15 cellular contexts compared by ENCODE assay signal in the genomic region with DNA sequence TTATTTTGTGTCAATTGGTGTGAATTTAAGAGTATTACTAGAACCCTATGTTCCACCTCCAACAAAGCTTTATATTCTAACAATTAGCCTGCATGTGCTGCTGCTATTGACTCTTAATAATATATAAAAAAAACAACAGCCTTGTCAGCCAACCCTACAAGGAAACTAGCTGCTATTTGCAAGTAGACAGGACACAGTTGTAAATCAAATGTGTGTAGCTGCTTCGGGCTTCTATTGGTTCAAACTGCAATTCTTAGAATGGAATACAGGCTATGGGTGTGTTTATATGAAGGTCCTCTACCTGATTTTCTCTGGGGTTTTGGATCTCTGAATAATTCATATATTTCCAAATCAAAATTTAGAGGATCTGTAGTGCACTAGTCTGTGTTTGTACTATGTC.
DNase-seq lines count a peak whose midpoint lies in the region; ATAC-seq and TF ChIP-seq lines count a peak whose summit lies in the region.
"Had no signal": no experiment of that assay in that cellular context is flagged by ENCODE, and none has a peak within 500 bp of the region (broad histone marks: within the 10 kb centered on the region; RNA-seq: fewer than 3 reads in every experiment).

No MANE protein-coding gene starts in this region.

- H3K27me3 ChIP-seq in GM23248 (replicated peaks; ENCODE audit: insufficient read depth) (no peaks in the 10 kb centered on the region), colonic mucosa (no peaks in the 10 kb centered on the region)
- H3K27me3 ChIP-seq: BLaER1 treated with 17β-estradiol and CSF1 and Interleukin-3, amounts not matched to agents 10 nM and 100 nM had no signal

- no peaks in the 10 kb centered on the region for H3K36me3 Mint-ChIP-seq in central memory CD8-positive, alpha-beta T cell (ENCODE audit: insufficient read depth)

- H3K4me1 ChIP-seq in GM23248 (ENCODE audit: insufficient read depth) (peaks cover 15% of the 10 kb centered on the region), colonic mucosa (no peaks in the 10 kb centered on the region)
- H3K4me1 ChIP-seq: BLaER1 treated with 17β-estradiol and CSF1 and Interleukin-3, amounts not matched to agents 10 nM and 100 nM had no signal

- no peak overlapping the region for H3K4me3 ChIP-seq in GM23248
- no peak overlapping the region for H3K4me3 ChIP-seq in foreskin fibroblast (ENCODE audit: low read depth in 1 of 2, low read length in 2 of 2)
- H3K4me3 ChIP-seq in colonic mucosa = no peak overlapping the region
- H3K4me3 ChIP-seq: BLaER1 treated with 17β-estradiol and CSF1 and Interleukin-3, amounts not matched to agents 10 nM and 100 nM; HAP-1 had no signal

- peak overlapping the region; percentile 82; the same call in 1 of the 2 replicates for H2AFZ ChIP-seq in GM23248

- no peak for ATAC-seq in central memory CD8-positive, alpha-beta T cell (replicated peaks; ENCODE audit: extremely low read depth, poor library complexity, severe bottlenecking)

- no peaks in the 10 kb centered on the region for H3K9me3 ChIP-seq in GM23248 (ENCODE audit: low read depth)
- H3K9me3 ChIP-seq in colonic mucosa = no peaks in the 10 kb centered on the region
- H3K9me3 ChIP-seq: BLaER1 treated with 17β-estradiol and CSF1 and Interleukin-3, amounts not matched to agents 10 nM and 100 nM; HAP-1 had no signal

- no peaks in the 10 kb centered on the region for H4K20me1 ChIP-seq in GM23248 (ENCODE audit: insufficient read depth)

- no peaks in the 10 kb centered on the region for H3K27me3 Mint-ChIP-seq in central memory CD8-positive, alpha-beta T cell
- H3K27me3 Mint-ChIP-seq: CD4-positive, alpha-beta T cell had no signal

- H3K4me1 Mint-ChIP-seq in central memory CD8-positive, alpha-beta T cell = peaks cover 19% of the 10 kb centered on the region

- H3K27ac ChIP-seq in GM23248 (no peak overlapping the region), substantia nigra (ENCODE audit: low read depth, low read length, poor library complexity, severe bottlenecking) (peak overlapping the region; percentile 49), colonic mucosa (no peak overlapping the region)
- H3K27ac ChIP-seq: BLaER1 treated with 17β-estradiol and CSF1 and Interleukin-3, amounts not matched to agents 10 nM and 100 nM had no signal

- no peaks in the 10 kb centered on the region for H3K36me3 ChIP-seq in GM23248 (ENCODE audit: low read depth)
- H3K36me3 ChIP-seq in colonic mucosa = no peaks in the 10 kb centered on the region
- H3K36me3 ChIP-seq: BLaER1 treated with 17β-estradiol and CSF1 and Interleukin-3, amounts not matched to agents 10 nM and 100 nM; HAP-1 had no signal

- TF ChIP-seq CTCF in foreskin fibroblast (IDR thresholded peaks at IDR 0.05; ENCODE audit: low read depth, low read length) = no peak
- TF ChIP-seq CTCF in colonic mucosa (IDR thresholded peaks at IDR 0.05) = no peak

- H3K9me3 Mint-ChIP-seq in central memory CD8-positive, alpha-beta T cell = no peaks in the 10 kb centered on the region
- H3K9me3 Mint-ChIP-seq: CD4-positive, alpha-beta T cell had no signal

- H3K9me2 ChIP-seq in GM23248 (ENCODE audit: insufficient read depth) = no peaks in the 10 kb centered on the region

- DNase-seq in GM23248 (no peak), medulla oblongata (ENCODE audit: extremely low spot score) (peak; percentile 25), substantia nigra (lab: John Stamatoyannopoulos, UW) (no peak), mesenteric fat pad (ENCODE audit: low spot score) (no peak), foreskin fibroblast (no peak), colonic mucosa (no peak)
- DNase-seq in central memory CD8-positive, alpha-beta T cell (ENCODE audit: low spot score in 2 of 2) = no peak
- DNase-seq: ACHN; Calu3; CD4-positive, alpha-beta T cell; DMS153; DMS79 treated with DMSO at 0.1 percent for 48 hours; EL had no signal

- 68 to 70% methylated on average over 1 of the region's 1 CpG for whole genome bisulfite sequencing in GM23248 (ENCODE audit: low coverage in 1 of 2, low lambda C conversion rate in 2 of 2, missing lambda C conversion rate in 2 of 2), 2 experiments

- H3K27ac Mint-ChIP-seq in central memory CD8-positive, alpha-beta T cell (ENCODE audit: low read depth) = peak overlapping the region; percentile 22
- H3K27ac Mint-ChIP-seq: CD4-positive, alpha-beta T cell had no signal

- in situ Hi-C loops in GM23248 (cut with MboI) = loop anchor here (10.0 kb wide), 1 partner anchor 252 kb away; no protein-coding TSS in a partner anchor

- H3K4me3 Mint-ChIP-seq in central memory CD8-positive, alpha-beta T cell = no peak overlapping the region
- H3K4me3 Mint-ChIP-seq: CD4-positive, alpha-beta T cell had no signal

- intact Hi-C loops in colonic mucosa (cut with DNase I) = no loop called here

- H3F3A ChIP-seq in GM23248 (ENCODE audit: insufficient read depth) = no peaks in the 10 kb centered on the region

- H3K9ac ChIP-seq in GM23248 = no peak overlapping the region
- H3K9ac ChIP-seq in colonic mucosa (ENCODE audit: low read depth in 2 of 2, low read length in 2 of 2) = no peak overlapping the region
- H3K9ac ChIP-seq: BLaER1 treated with 17β-estradiol and CSF1 and Interleukin-3, amounts not matched to agents 10 nM and 100 nM had no signal

- no peak overlapping the region for H3K4me2 ChIP-seq in GM23248 (ENCODE audit: unreplicated experiment)
- H3K4me2 ChIP-seq: BLaER1 treated with 17β-estradiol and CSF1 and Interleukin-3, amounts not matched to agents 10 nM and 100 nM had no signal

- no peaks in the 10 kb centered on the region for H3K79me2 ChIP-seq in GM23248 (ENCODE audit: insufficient read depth)
